15 cellular contexts compared by ENCODE assay signal in the genomic region with DNA sequence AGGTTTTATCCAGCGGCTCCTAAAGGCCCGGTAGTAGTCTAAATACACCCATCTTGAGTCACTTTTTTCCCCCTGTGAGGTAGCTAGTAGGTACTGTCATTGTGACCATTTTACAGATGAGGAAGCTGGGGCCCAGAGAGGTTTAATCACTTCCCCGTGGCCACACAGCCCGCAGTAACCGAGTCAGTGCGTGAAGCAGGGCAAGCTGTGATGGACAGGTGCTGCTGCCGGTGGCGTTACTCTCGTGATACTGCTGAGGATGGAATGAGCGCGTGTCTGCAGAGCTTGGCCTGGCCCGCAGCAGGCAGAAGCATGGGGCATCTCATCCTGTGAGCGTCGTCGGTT.
DNase-seq lines count a peak whose midpoint lies in the region; ATAC-seq and TF ChIP-seq lines count a peak whose summit lies in the region.
"Had no signal": no experiment of that assay in that cellular context is flagged by ENCODE, and none has a peak within 500 bp of the region (broad histone marks: within the 10 kb centered on the region; RNA-seq: fewer than 3 reads in every experiment).

No MANE protein-coding gene starts in this region.

- no peak overlapping the region for H3K23ac ChIP-seq in neuronal stem cell (ENCODE audit: low read depth, low read length, poor library complexity)

- H3K36me3 ChIP-seq in Panc1 (ENCODE audit: control insufficient read depth, insufficient read depth, low read length) (no peaks in the 10 kb centered on the region), liver (ENCODE audit: control insufficient read depth in 4 of 4, insufficient read depth in 3 of 4, low read depth in 1 of 4, low read length in 3 of 4) (no peaks in the 10 kb centered on the region), neuronal stem cell (replicated peaks in 1 of 2; ENCODE audit: control insufficient read depth in 2 of 2, insufficient read depth in 2 of 2, low read length in 2 of 2) (no peaks in the 10 kb centered on the region)
- H3K36me3 ChIP-seq: BE2C, HAP-1 had no signal

- no peak overlapping the region for H4K8ac ChIP-seq in neuronal stem cell (ENCODE audit: low read depth, low read length)

- H3K14ac ChIP-seq in neuronal stem cell (ENCODE audit: low read length), result no peak overlapping the region

- TF ChIP-seq RAD21 in liver (IDR thresholded peaks at IDR 0.05), result no peak

- H3K27ac ChIP-seq in Panc1 (ENCODE audit: low read length), result peak overlapping the region; percentile 44; the same call in 1 of the 2 replicates
- peak overlapping the region; percentile 25 to 56 for H3K27ac ChIP-seq in liver (ENCODE audit: low read depth in 1 of 2, low read length in 2 of 2)
- no peak overlapping the region for H3K27ac ChIP-seq in neuronal stem cell (replicated peaks; ENCODE audit: low read length)

- in situ Hi-C loops in Panc1 (cut with HindIII; ENCODE audit: low pct_unique_long_range_greater_than_20kb, low sequenced_read_pairs), result no loop called here

- TF ChIP-seq CTCF in Panc1 (IDR thresholded peaks at IDR 0.05) (no peak), liver (IDR thresholded peaks at IDR 0.05; ENCODE audit: low read depth, low read length, missing input control) (no peak)

- peak overlapping the region; percentile 8 for H2BK12ac ChIP-seq in neuronal stem cell (ENCODE audit: low read length)

- H2BK15ac ChIP-seq in neuronal stem cell (ENCODE audit: low read length), result no peak overlapping the region

- no TSS peak for BruUV-seq in Panc1 (replicated peaks; lab: Mats Ljungman, UMichigan)

- H2BK5ac ChIP-seq in neuronal stem cell (ENCODE audit: low read length), result no peak overlapping the region

- 90% methylated on average over 15 of the region's 15 CpGs for WGBS in liver
- WGBS in neuronal stem cell (ENCODE audit: extremely low coverage in 2 of 2, insufficient read length in 2 of 2, insufficient replicate concordance in 1 of 2), 2 donors, result no CpG with 5 or more reads among the region's 15 CpGs

- H2AFZ ChIP-seq in neuronal stem cell (ENCODE audit: low read length), result no peak overlapping the region

- H3K4me3 ChIP-seq in Panc1 (ENCODE audit: low read depth in 2 of 2, low read length in 2 of 2) (no peak overlapping the region), liver (ENCODE audit: low read depth in 1 of 3, low read length in 3 of 3) (no peak overlapping the region), neuronal stem cell (ENCODE audit: low read length in 2 of 2) (no peak overlapping the region)
- H3K4me3 ChIP-seq: HAP-1 had no signal

- H3K4me1 ChIP-seq in Panc1 (ENCODE audit: control insufficient read depth, insufficient read depth, low read length) (peaks cover 21% of the 10 kb centered on the region), liver (ENCODE audit: control insufficient read depth in 4 of 4, insufficient read depth in 4 of 4, low read length in 3 of 4) (peaks cover 7 to 30% (median 18%) of the 10 kb centered on the region in 4 donors), neuronal stem cell (ENCODE audit: control insufficient read depth in 2 of 2, insufficient read depth in 1 of 2, low read depth in 1 of 2, low read length in 2 of 2) (peaks cover 17 to 62% of the 10 kb centered on the region in 2 donors)

- no peak overlapping the region for H3K4me2 ChIP-seq in neuronal stem cell (ENCODE audit: insufficient read depth, low read length, poor library complexity, severe bottlenecking)

- DNase-seq in Panc1 (ENCODE audit: low read depth, low spot score) (no peak), neuronal stem cell (ENCODE audit: low spot score) (no peak), SW 1271 (lab: John Stamatoyannopoulos, UW) (no peak), DMS53 (lab: John Stamatoyannopoulos, UW) (no peak)
- DNase-seq: ACHN; BE2C; C1 segment of cervical spinal cord; CD4-positive, CD25-positive, alpha-beta regulatory T cell; CD8-positive, alpha-beta memory T cell; COR-L47; DMS 273 treated with DMSO at 0.1 percent for 48 hours; KBM-7 had no signal

- H3K27me3 ChIP-seq in Panc1 (ENCODE audit: control insufficient read depth, insufficient read depth, low read length), result no peaks in the 10 kb centered on the region
- no peaks in the 10 kb centered on the region for H3K27me3 ChIP-seq in liver (ENCODE audit: control insufficient read depth in 4 of 4, insufficient read depth in 4 of 4, low read length in 3 of 4)
- H3K27me3 ChIP-seq in neuronal stem cell (ENCODE audit: control insufficient read depth in 3 of 3, insufficient read depth in 3 of 3, low read depth in 1 of 3, low read length in 3 of 3), result peaks cover 0 to 12% (median 0%) of the 10 kb centered on the region in 3 experiments
- H3K27me3 ChIP-seq: BE2C had no signal

- H3K18ac ChIP-seq in neuronal stem cell (ENCODE audit: low read length), result no peak overlapping the region

- CTCF ChIA-PET in Panc1 (lab: Charles Lee), result no interaction called here

- POLR2A ChIA-PET in Panc1 (lab: Charles Lee), result interaction anchor here (0.6 kb wide), 1 partner anchor 27 kb away, joined by 10 read pairs; no protein-coding TSS in a partner anchor

- H3K9ac ChIP-seq in liver (ENCODE audit: low read depth in 1 of 2, low read length in 2 of 2) (no peak overlapping the region), neuronal stem cell (ENCODE audit: low read depth, low read length, poor library complexity) (no peak overlapping the region)

- no peak overlapping the region for H2BK120ac ChIP-seq in neuronal stem cell (ENCODE audit: low read depth, low read length)

- no peak for ATAC-seq in Panc1
- ATAC-seq in HG03378 (IDR thresholded peaks at IDR 0.05; ENCODE audit: unreplicated experiment), result no peak

- no peak overlapping the region for H4K91ac ChIP-seq in neuronal stem cell (ENCODE audit: low read depth, low read length, poor library complexity)

- H3K4ac ChIP-seq in neuronal stem cell (ENCODE audit: low read length), result no peak overlapping the region

- intact Hi-C loops in Panc1 (cut with micrococcal nuclease; ENCODE audit: unreplicated experiment), result no loop called here

- no peaks in the 10 kb centered on the region for H3K9me3 ChIP-seq in Panc1 (ENCODE audit: control insufficient read depth, insufficient read depth, low read depth, low read length)
- H3K9me3 ChIP-seq in liver (ENCODE audit: control insufficient read depth in 4 of 4, low read length in 3 of 4), result no peaks in the 10 kb centered on the region
- no peaks in the 10 kb centered on the region for H3K9me3 ChIP-seq in neuronal stem cell (replicated peaks in 1 of 2; ENCODE audit: control insufficient read depth in 2 of 2, insufficient read depth in 1 of 2, low read depth in 1 of 2, low read length in 2 of 2)
- H3K9me3 ChIP-seq: BE2C, HAP-1 had no signal

- no peaks in the 10 kb centered on the region for H3K79me1 ChIP-seq in neuronal stem cell (ENCODE audit: low read depth, low read length)

- H2AK5ac ChIP-seq in neuronal stem cell (ENCODE audit: low read depth, low read length), result peak overlapping the region; percentile 66

TF ChIP-seq in liver, 16 proteins besides CTCF, POLR2A, EP300 and RAD21:
- no peak for TF ChIP-seq NR2F2 (IDR thresholded peaks at IDR 0.05)
- TF ChIP-seq REST (IDR thresholded peaks at IDR 0.05), result peak; percentile 15
